Comparison of ENCODE assay signal across 34 cellular contexts in genomic region chr12:26995706-26996105, GRCh38.
"Had no signal": no experiment of that assay in that cellular context is flagged by ENCODE, and none has a peak within 500 bp of the region (broad histone marks: within the 10 kb centered on the region; RNA-seq: fewer than 3 reads in every experiment).

No MANE protein-coding gene starts in this region.

- H3K4me1 ChIP-seq: adrenal gland, ascending aorta, breast epithelium had no signal

- H3K9me3 ChIP-seq: adrenal gland, ascending aorta, body of pancreas, breast epithelium had no signal

- DNase-seq: activated effector memory CD4-positive, alpha-beta T cell treated with anti-CD3 and anti-CD28 coated beads, Interleukin-2, amount 50 U/mL, for 16 hours; activated effector memory CD4-positive, alpha-beta T cell treated with Interleukin-2 at 50 U/mL for 16 hours; activated gamma-delta T cell; activated gamma-delta T cell treated with Interleukin-2 at 50 U/mL for 16 hours; activated naive CD4-positive, alpha-beta T cell; activated naive CD4-positive, alpha-beta T cell treated with anti-CD3 and anti-CD28 coated beads for 36 hours; activated naive CD4-positive, alpha-beta T cell treated with anti-CD3 and anti-CD28 coated beads, Interleukin-2, amount 10 ng/mL, durations not matched to agents 7 days and 5 days; activated naive CD4-positive, alpha-beta T cell treated with anti-CD3 and anti-CD28 coated beads, Interleukin-2, amount 50 U/mL, for 16 hours; activated naive CD4-positive, alpha-beta T cell treated with Interleukin-2 at 50 U/mL for 16 hours; activated naive CD8-positive, alpha-beta T cell treated with anti-CD3 and anti-CD28 coated beads for 36 hours; activated naive CD8-positive, alpha-beta T cell treated with anti-CD3 and anti-CD28 coated beads, Interleukin-2, amount 10 ng/mL, durations not matched to agents 7 days and 5 days; activated naive CD8-positive, alpha-beta T cell treated with anti-CD3 and anti-CD28 coated beads, Interleukin-2, amount 50 U/mL, for 24 hours; activated T-cell treated with anti-CD3 and anti-CD28 coated beads for 4 hours; activated T-cell treated with anti-CD3 and anti-CD28 coated beads, Interleukin-2, amount 50 U/mL, for 1 hour; activated T-cell treated with anti-CD3 and anti-CD28 coated beads, Interleukin-2, amount 50 U/mL, for 24 hours; activated T-cell treated with anti-CD3 and anti-CD28 coated beads, Interleukin-2, amount 50 U/mL, for 4 hours; activated T-cell treated with anti-CD3 and anti-CD28 coated beads, Interleukin-2, amount 50 U/mL, for 48 hours; activated T-cell treated with anti-CD3 and anti-CD28 coated beads, Interleukin-2, amount 50 U/mL, for 72 hours; adrenal gland; amniotic stem cell; amygdala; anterior cingulate cortex; aorta; body of pancreas; brain microvascular endothelial cell; caudate nucleus; central memory CD4-positive, alpha-beta T cell; cerebellar nuclear complex had no signal

- FAIRE-seq: astrocyte had no signal

- H3K27me3 ChIP-seq: adrenal gland, ascending aorta, body of pancreas, brain microvascular endothelial cell, breast epithelium, cardiac muscle cell had no signal

- H3K27ac ChIP-seq: adrenal gland, ascending aorta, body of pancreas, brain microvascular endothelial cell, breast epithelium, cardiac muscle cell had no signal

- ATAC-seq: activated naive CD4-positive, alpha-beta T cell treated with anti-CD3 and anti-CD28 coated beads, Interleukin-2, amount 50 U/mL, for 72 hours; activated naive CD8-positive, alpha-beta T cell treated with anti-CD3 and anti-CD28 coated beads, Interleukin-2, amount 50 U/mL, for 24 hours; activated T-cell treated with anti-CD3 and anti-CD28 coated beads, Interleukin-2, amount 50 U/mL, for 4 hours; activated T-cell treated with anti-CD3 and anti-CD28 coated beads, Interleukin-2, amount 50 U/mL, for 72 hours; activated T-helper 17 cell treated with anti-CD3 and anti-CD28 coated beads, Interleukin-2, amount 50 U/mL, for 72 hours; body of pancreas had no signal

- H3K4me3 ChIP-seq: adrenal gland, ascending aorta, body of pancreas, breast epithelium, cardiac muscle cell had no signal

- H3K36me3 ChIP-seq: breast epithelium had no signal
